ENCODE assay signal across 11 cellular contexts in genomic region chr1:206495493-206496046, GRCh38. TPM values are rescaled to one million over a fixed set of nuclear protein-coding genes. Genes with fewer than 3 reads are reported as not detected.
A peak's percentile ranks its signal among the peaks of the same experiment; 100 is the strongest.
DNase-seq lines count a peak whose midpoint lies in the region; ATAC-seq and TF ChIP-seq lines count a peak whose summit lies in the region.
"Had no signal": no experiment of that assay in that cellular context is flagged by ENCODE, and none has a peak within 500 bp of the region (broad histone marks: within the 10 kb centered on the region; RNA-seq: fewer than 3 reads in every experiment).

No MANE protein-coding gene starts in this region.

- peaks cover 0 to 90% (median 65%) of the 10 kb centered on the region in 11 experiments; a peak in 19 of 22 replicates for H3K36me3 ChIP-seq in BLaER1 treated with 17β-estradiol and CSF1 and Interleukin-3, amounts not matched to agents 10 nM and 100 nM
- H3K36me3 ChIP-seq in cardiac muscle cell = peaks cover 7% of the 10 kb centered on the region
- H3K36me3 ChIP-seq in mesendoderm (ENCODE audit: control insufficient read depth, insufficient read depth, low read length) = peaks cover 1% of the 10 kb centered on the region

- peaks cover 56% of the 10 kb centered on the region for H3K36me3 Mint-ChIP-seq in T-helper 2 cell treated with Interferon-gamma antibody and Interleukin-4, amounts not matched to agents 5 μg/mL and 100 μg/mL, for 36 hours (ENCODE audit: low read depth)

- peaks cover 0 to 96% (median 53%) of the 10 kb centered on the region in 11 experiments; a peak in 17 of 22 replicates for H4K20me1 ChIP-seq in BLaER1 treated with 17β-estradiol and CSF1 and Interleukin-3, amounts not matched to agents 10 nM and 100 nM

- H3K23ac ChIP-seq in mesendoderm (ENCODE audit: low read length) = no peak overlapping the region

- H3K18ac ChIP-seq in mesendoderm (ENCODE audit: low read length) = no peak overlapping the region

- no peaks in the 10 kb centered on the region for H3K79me2 ChIP-seq in mesendoderm (ENCODE audit: control insufficient read depth, insufficient read depth, low read length)

- no peak overlapping the region for H3K4ac ChIP-seq in mesendoderm (ENCODE audit: low read depth, low read length)

- H3K4me1 Mint-ChIP-seq in T-helper 2 cell treated with Interferon-gamma antibody and Interleukin-4, amounts not matched to agents 5 μg/mL and 100 μg/mL, for 36 hours (ENCODE audit: low read depth) = peaks cover 13% of the 10 kb centered on the region

- no peak overlapping the region for H2AK5ac ChIP-seq in mesendoderm (ENCODE audit: low read length)

- no peak overlapping the region for H3K27ac Mint-ChIP-seq in T-helper 2 cell treated with Interferon-gamma antibody and Interleukin-4, amounts not matched to agents 5 μg/mL and 100 μg/mL, for 36 hours

- no peak overlapping the region for H4K8ac ChIP-seq in mesendoderm (ENCODE audit: low read depth, low read length)

- no peak overlapping the region for H3K4me3 Mint-ChIP-seq in T-helper 2 cell treated with Interferon-gamma antibody and Interleukin-4, amounts not matched to agents 5 μg/mL and 100 μg/mL, for 36 hours

- H3K27me3 ChIP-seq in BLaER1 treated with 17β-estradiol and CSF1 and Interleukin-3, amounts not matched to agents 10 nM and 100 nM = no peaks in the 10 kb centered on the region
- H3K27me3 ChIP-seq in cardiac muscle cell (no peaks in the 10 kb centered on the region), mesendoderm (ENCODE audit: insufficient read depth, low read length, poor library complexity) (no peaks in the 10 kb centered on the region)
- H3K27me3 ChIP-seq: upper lobe of right lung had no signal

- no peak overlapping the region for H2BK5ac ChIP-seq in mesendoderm (ENCODE audit: low read length)

- no peaks in the 10 kb centered on the region for H3K27me3 Mint-ChIP-seq in T-helper 2 cell treated with Interferon-gamma antibody and Interleukin-4, amounts not matched to agents 5 μg/mL and 100 μg/mL, for 36 hours (ENCODE audit: low read depth)

- no peaks in the 10 kb centered on the region for H3K9me3 Mint-ChIP-seq in T-helper 2 cell treated with Interferon-gamma antibody and Interleukin-4, amounts not matched to agents 5 μg/mL and 100 μg/mL, for 36 hours

- H4K5ac ChIP-seq in mesendoderm (ENCODE audit: low read length) = no peak overlapping the region

- peak; percentile 30 for ATAC-seq in GM21447 (IDR thresholded peaks at IDR 0.05; ENCODE audit: unreplicated experiment)

- H3K9ac ChIP-seq in BLaER1 treated with 17β-estradiol and CSF1 and Interleukin-3, amounts not matched to agents 10 nM and 100 nM = peak overlapping the region in 8 of 11 experiments; percentile 6 to 57 (median 30); a peak in 16 of 22 replicates
- no peak overlapping the region for H3K9ac ChIP-seq in mesendoderm (ENCODE audit: low read length)

- H2BK15ac ChIP-seq in mesendoderm (replicated peaks; ENCODE audit: low read depth) = no peak overlapping the region

- no CpG with 5 or more reads among the region's 3 CpGs for WGBS in mesendoderm (ENCODE audit: extremely low coverage, insufficient coverage, low lambda C conversion rate)

- H3K4me2 ChIP-seq in BLaER1 treated with 17β-estradiol and CSF1 and Interleukin-3, amounts not matched to agents 10 nM and 100 nM = peak overlapping the region; percentile 79 to 98 (median 95)
- no peak overlapping the region for H3K4me2 ChIP-seq in mesendoderm (ENCODE audit: low read length)

- H3K56ac ChIP-seq in mesendoderm (ENCODE audit: low read length) = no peak overlapping the region

- no peak for TF ChIP-seq CTCF in cardiac muscle cell (IDR thresholded peaks at IDR 0.05; ENCODE audit: low read depth, low read length)

- no peaks in the 10 kb centered on the region for H3K9me3 ChIP-seq in BLaER1 treated with 17β-estradiol and CSF1 and Interleukin-3, amounts not matched to agents 10 nM and 100 nM (replicated peaks in 1 of 11)
- H3K9me3 ChIP-seq in cardiac muscle cell (ENCODE audit: low read depth) = no peaks in the 10 kb centered on the region
- H3K9me3 ChIP-seq: upper lobe of right lung had no signal

- H2BK120ac ChIP-seq in mesendoderm (ENCODE audit: low read depth, low read length) = no peak overlapping the region

- DNase-seq in NCI-H526 treated with DMSO at 0.1 percent for 48 hours (lab: John Stamatoyannopoulos, UW) (peak; percentile 36), cardiac muscle cell (ENCODE audit: low read depth in 1 of 2, low spot score in 1 of 2) (peak in 1 of 2 donors; percentile 77), middle frontal gyrus (ENCODE audit: extremely low spot score, low spot score) (no peak), NCI-H510A (lab: John Stamatoyannopoulos, UW) (no peak), mesendoderm (no peak)
- DNase-seq in T-helper 2 cell treated with Interferon-gamma antibody and Interleukin-4, amounts not matched to agents 5 μg/mL and 100 μg/mL, for 36 hours (ENCODE audit: low spot score) = no peak
- DNase-seq: activated naive CD4-positive, alpha-beta T cell treated with Interleukin-2 at 50 U/mL for 16 hours; C1 segment of cervical spinal cord; upper lobe of right lung had no signal

- peak overlapping the region in 6 of 10 experiments; percentile 5 to 42 (median 32); a peak in 7 of 20 replicates for H3K4me3 ChIP-seq in BLaER1 treated with 17β-estradiol and CSF1 and Interleukin-3, amounts not matched to agents 10 nM and 100 nM
- no peak overlapping the region for H3K4me3 ChIP-seq in cardiac muscle cell
- no peak overlapping the region for H3K4me3 ChIP-seq in mesendoderm (ENCODE audit: low read length)
- H3K4me3 ChIP-seq: upper lobe of right lung had no signal

- peaks cover 73 to 91% (median 83%) of the 10 kb centered on the region in 10 experiments for H3K4me1 ChIP-seq in BLaER1 treated with 17β-estradiol and CSF1 and Interleukin-3, amounts not matched to agents 10 nM and 100 nM
- H3K4me1 ChIP-seq in cardiac muscle cell (ENCODE audit: low read depth) = peaks cover 10% of the 10 kb centered on the region
- H3K4me1 ChIP-seq in mesendoderm (ENCODE audit: control insufficient read depth, low read depth, low read length) = no peaks in the 10 kb centered on the region

- H3K79me1 ChIP-seq in mesendoderm (ENCODE audit: low read length) = no peaks in the 10 kb centered on the region

- peak overlapping the region in 10 of 11 experiments; percentile 24 to 61 (median 42); a peak in 16 of 22 replicates for H3K27ac ChIP-seq in BLaER1 treated with 17β-estradiol and CSF1 and Interleukin-3, amounts not matched to agents 10 nM and 100 nM
- H3K27ac ChIP-seq in cardiac muscle cell (peak overlapping the region; percentile 41), mesendoderm (ENCODE audit: low read depth, low read length) (no peak overlapping the region)
- H3K27ac ChIP-seq: upper lobe of right lung had no signal

RNA-seq across cellular contexts. Expression of gene RASSF5, which starts 11.8 kb away (rescaled TPM):
- 45.3 and 50.7 TPM in 2 replicates for total RNA-seq in cardiac muscle cell
- 40.9 and 42.0 TPM in 2 replicates for polyA plus RNA-seq in cardiac muscle cell
- 1.4 TPM for polyA plus RNA-seq in mesendoderm (2013, experiment 1 of 2)
- 1.8 TPM for polyA plus RNA-seq in mesendoderm (2013, experiment 2 of 2)

RNA-seq across cellular contexts. Expression of gene IKBKE, which starts 25.3 kb away (rescaled TPM):
- 22.8 and 24.7 TPM in 2 replicates for total RNA-seq in cardiac muscle cell
- 13.6 and 27.0 TPM in 2 replicates for polyA plus RNA-seq in cardiac muscle cell
- 3.7 TPM for polyA plus RNA-seq in mesendoderm (2013, experiment 1 of 2)
- polyA plus RNA-seq in mesendoderm (2013, experiment 2 of 2) = 3.8 TPM

Comparison
In these comparisons a context has a peak if more than half of its experiments do, and no peak if none do; other contexts are left out.
1. H3K4me3 ChIP-seq: peak in BLaER1 treated with 17β-estradiol and CSF1 and Interleukin-3, amounts not matched to agents 10 nM and 100 nM (6 of 10); none in cardiac muscle cell (single experiment) and mesendoderm (single experiment).